26 cellular contexts compared by ENCODE assay signal in genomic region chr20:52540489-52540888, GRCh38.
DNase-seq lines count a peak whose midpoint lies in the region; FAIRE-seq and TF ChIP-seq lines count a peak whose summit lies in the region.
"Had no signal": no experiment of that assay in that cellular context is flagged by ENCODE, and none has a peak within 500 bp of the region (broad histone marks: within the 10 kb centered on the region; RNA-seq: fewer than 3 reads in every experiment).

No MANE protein-coding gene starts in this region.

- TF ChIP-seq CTCF in colonic mucosa (IDR thresholded peaks at IDR 0.05), result no peak
- no peak for TF ChIP-seq CTCF in WERI-Rb-1 (IDR thresholded peaks at IDR 0.05; ENCODE audit: low read depth, low read length)

- in situ Hi-C loops in G401 (cut with HindIII; ENCODE audit: low sequenced_read_pairs), result no loop called here

- H3K4me3 ChIP-seq in colonic mucosa (no peak overlapping the region), WERI-Rb-1 (ENCODE audit: low read depth, low read length) (no peak overlapping the region)
- H3K4me3 ChIP-seq: HAP-1, SJCRH30 had no signal

- no peak overlapping the region for H3K9ac ChIP-seq in colonic mucosa (ENCODE audit: low read depth in 2 of 2, low read length in 2 of 2)

- intact Hi-C loops in colonic mucosa (cut with DNase I), result no loop called here

- H3K9me3 ChIP-seq in colonic mucosa (no peaks in the 10 kb centered on the region), WERI-Rb-1 (ENCODE audit: severe bottlenecking) (no peaks in the 10 kb centered on the region)
- H3K9me3 ChIP-seq: BE2C, HAP-1, SJCRH30 had no signal

- H3K27me3 ChIP-seq in colonic mucosa (no peaks in the 10 kb centered on the region), WERI-Rb-1 (ENCODE audit: insufficient read depth, low read depth, severe bottlenecking) (peaks cover 45% of the 10 kb centered on the region)
- H3K27me3 ChIP-seq: BE2C, SJCRH30 had no signal

- no peak overlapping the region for H3K27ac ChIP-seq in colonic mucosa
- no peak overlapping the region for H3K27ac ChIP-seq in WERI-Rb-1
- H3K27ac ChIP-seq: SJCRH30 had no signal

- H3K4me1 ChIP-seq in colonic mucosa, result no peaks in the 10 kb centered on the region
- H3K4me1 ChIP-seq: BE2C, HAP-1, SJCRH30 had no signal

- DNase-seq in SKM-1 treated with dmso at 0.1 percent for 144 hours (lab: John Stamatoyannopoulos, UW; ENCODE audit: unreplicated experiment) (peak; percentile 13), SKM-1 (lab: John Stamatoyannopoulos, UW; ENCODE audit: unreplicated experiment) (no peak), colonic mucosa (peak; percentile 58), myocyte (ENCODE audit: low read depth) (peak; percentile 8), urothelium cell line (ENCODE audit: low spot score) (no peak), G401 (ENCODE audit: low spot score) (no peak), mesenteric fat pad (ENCODE audit: low spot score) (no peak), WERI-Rb-1 (no peak)
- DNase-seq: 8988T, ACHN, BE2C, Calu3, DND-41, GOT3, HFFc6, IMR-90, KG1, MM.1S, NCI-H1048, NCI-H1694, NCI-H2029 treated with DMSO at 0.1 percent for 48 hours, NCI-H446 treated with DMSO at 0.1 percent for 48 hours, NCI-H526 treated with DMSO at 0.1 percent for 48 hours had no signal

- H3K36me3 ChIP-seq in colonic mucosa (no peaks in the 10 kb centered on the region), WERI-Rb-1 (no peaks in the 10 kb centered on the region)
- H3K36me3 ChIP-seq: BE2C, HAP-1, SJCRH30 had no signal

- peak; percentile 83 for FAIRE-seq in urothelium cell line (lab: Jason Lieb, UNC)
- FAIRE-seq: GM18507 had no signal

Comparison
In these comparisons a context has a peak if more than half of its experiments do, and no peak if none do; other contexts are left out.
1. DNase-seq: peak in SKM-1 treated with dmso at 0.1 percent for 144 hours (single experiment), colonic mucosa (single experiment) and myocyte (single experiment); none in SKM-1 (single experiment), urothelium cell line (single experiment), G401 (single experiment), mesenteric fat pad (single experiment) and WERI-Rb-1 (single experiment).